ENCODE assay signal across 19 cellular contexts in genomic region chr10:112980908-112981307, GRCh38. TPM values are rescaled to one million over a fixed set of nuclear protein-coding genes. Genes with fewer than 3 reads are reported as not detected.
DNase-seq lines count a peak whose midpoint lies in the region; ATAC-seq and TF ChIP-seq lines count a peak whose summit lies in the region.
"Had no signal": no experiment of that assay in that cellular context is flagged by ENCODE, and none has a peak within 500 bp of the region (broad histone marks: within the 10 kb centered on the region; RNA-seq: fewer than 3 reads in every experiment).

No MANE protein-coding gene starts in this region.

- H3F3A ChIP-seq in GM23338 (replicated peaks; ENCODE audit: low read depth) (peaks cover 11% of the 10 kb centered on the region), smooth muscle cell (ENCODE audit: low read depth) (peaks cover 32% of the 10 kb centered on the region)

- TF ChIP-seq CTCF in GM23338 (conservative IDR thresholded peaks at IDR 0.05; ENCODE audit: low read depth in 2 of 2) (no peak), OCI-LY7 (conservative IDR thresholded peaks at IDR 0.05; ENCODE audit: low read length) (no peak), smooth muscle cell (IDR thresholded peaks at IDR 0.05; ENCODE audit: borderline replicate concordance, insufficient read depth, poor library complexity, severe bottlenecking) (no peak)

- no peak overlapping the region for H3K9ac ChIP-seq in smooth muscle cell (ENCODE audit: low read depth)

- peaks cover 21% of the 10 kb centered on the region; the same call in 2 of the 3 replicates for H3K36me3 Mint-ChIP-seq in GM23338 (ENCODE audit: low read depth)
- peaks cover 0 to 6% (median 3%) of the 10 kb centered on the region in 3 donors for H3K36me3 Mint-ChIP-seq in immature natural killer cell
- H3K36me3 Mint-ChIP-seq in activated naive CD8-positive, alpha-beta T cell treated with anti-CD3 and anti-CD28 coated beads, Interleukin-2, amount 50 U/mL, for 24 hours (ENCODE audit: low read depth), result peaks cover 3% of the 10 kb centered on the region
- H3K36me3 Mint-ChIP-seq: CD4-positive, alpha-beta memory T cell had no signal

- H3K9me2 ChIP-seq in GM23338 (ENCODE audit: insufficient read depth) (no peaks in the 10 kb centered on the region), OCI-LY7 (ENCODE audit: insufficient read depth, low read length) (no peaks in the 10 kb centered on the region)

- no peaks in the 10 kb centered on the region for H3K27me3 ChIP-seq in GM23338 (ENCODE audit: insufficient read depth)
- no peaks in the 10 kb centered on the region for H3K27me3 ChIP-seq in smooth muscle cell (ENCODE audit: low read depth)
- H3K27me3 ChIP-seq: MG63 had no signal

- H3K79me2 ChIP-seq in GM23338 (replicated peaks; ENCODE audit: insufficient read depth), result peaks cover 100% of the 10 kb centered on the region
- no peaks in the 10 kb centered on the region for H3K79me2 ChIP-seq in OCI-LY7 (ENCODE audit: insufficient read depth, low read depth, low read length)
- H3K79me2 ChIP-seq in smooth muscle cell (ENCODE audit: low read depth), result peaks cover 90% of the 10 kb centered on the region

- H3K4me3 Mint-ChIP-seq in GM23338, result no peak overlapping the region
- H3K4me3 Mint-ChIP-seq in immature natural killer cell, result peak overlapping the region; percentile 20 to 64 (median 51)
- H3K4me3 Mint-ChIP-seq in activated naive CD8-positive, alpha-beta T cell treated with anti-CD3 and anti-CD28 coated beads, Interleukin-2, amount 50 U/mL, for 24 hours, result no peak overlapping the region

- H3K27me3 Mint-ChIP-seq in GM23338 (ENCODE audit: insufficient read depth, low read depth, poor library complexity) (peaks cover 5% of the 10 kb centered on the region), immature natural killer cell (ENCODE audit: low read depth in 3 of 3) (peaks cover 3 to 26% (median 18%) of the 10 kb centered on the region in 3 donors)
- peaks cover 84% of the 10 kb centered on the region for H3K27me3 Mint-ChIP-seq in activated naive CD8-positive, alpha-beta T cell treated with anti-CD3 and anti-CD28 coated beads, Interleukin-2, amount 50 U/mL, for 24 hours

- intact Hi-C loops in OCI-LY7 (cut with micrococcal nuclease; ENCODE audit: unreplicated experiment), result no loop called here

- CTCF ChIA-PET in OCI-LY7 (lab: Charles Lee; ENCODE audit: unreplicated experiment), result no interaction called here

- H3K27ac Mint-ChIP-seq in GM23338 (no peak overlapping the region), immature natural killer cell (no peak overlapping the region)
- H3K27ac Mint-ChIP-seq in activated naive CD8-positive, alpha-beta T cell treated with anti-CD3 and anti-CD28 coated beads, Interleukin-2, amount 50 U/mL, for 24 hours, result no peak overlapping the region
- H3K27ac Mint-ChIP-seq: CD4-positive, alpha-beta memory T cell had no signal

- peak overlapping the region; percentile 81 for H3K27ac ChIP-seq in GM23338 (ENCODE audit: low read depth)
- no peak overlapping the region for H3K27ac ChIP-seq in OCI-LY7 (ENCODE audit: low read depth, low read length, poor library complexity, severe bottlenecking)
- no peak overlapping the region for H3K27ac ChIP-seq in smooth muscle cell (ENCODE audit: low read depth)

- H3K36me3 ChIP-seq in GM23338 (ENCODE audit: insufficient read depth) (peaks cover 4% of the 10 kb centered on the region; the same call in 1 of the 2 replicates), OCI-LY7 (ENCODE audit: insufficient read depth, low read length) (no peaks in the 10 kb centered on the region), smooth muscle cell (ENCODE audit: low read depth) (no peaks in the 10 kb centered on the region)
- H3K36me3 ChIP-seq: MG63 had no signal

- 83% methylated on average over 3 of the region's 3 CpGs for WGBS in smooth muscle cell (ENCODE audit: low lambda C conversion rate)

- H3K9me3 ChIP-seq in OCI-LY7 (ENCODE audit: low read length) (no peaks in the 10 kb centered on the region), smooth muscle cell (replicated peaks; ENCODE audit: low read depth) (no peaks in the 10 kb centered on the region)
- H3K9me3 ChIP-seq: MG63 had no signal

- H3K9me3 Mint-ChIP-seq in GM23338, result no peaks in the 10 kb centered on the region
- no peaks in the 10 kb centered on the region for H3K9me3 Mint-ChIP-seq in immature natural killer cell
- no peaks in the 10 kb centered on the region for H3K9me3 Mint-ChIP-seq in activated naive CD8-positive, alpha-beta T cell treated with anti-CD3 and anti-CD28 coated beads, Interleukin-2, amount 50 U/mL, for 24 hours

- POLR2A ChIA-PET in OCI-LY7 (lab: Charles Lee), result interaction anchor here (0.7 kb wide), 1 partner anchor 65 kb away, joined by 5 read pairs; no protein-coding TSS in a partner anchor

- H2AFZ ChIP-seq in GM23338, result no peak overlapping the region
- H2AFZ ChIP-seq in OCI-LY7 (ENCODE audit: low read length), result no peak overlapping the region
- H2AFZ ChIP-seq in smooth muscle cell (ENCODE audit: low read depth), result no peak overlapping the region

- H4K20me1 ChIP-seq in GM23338 (replicated peaks; ENCODE audit: insufficient read depth) (peaks cover 82% of the 10 kb centered on the region), OCI-LY7 (ENCODE audit: insufficient read depth, low read length) (peaks cover 7% of the 10 kb centered on the region), smooth muscle cell (ENCODE audit: low read depth) (peaks cover 100% of the 10 kb centered on the region)

- ATAC-seq in GM23338, result no peak
- no peak for ATAC-seq in activated naive CD8-positive, alpha-beta T cell treated with anti-CD3 and anti-CD28 coated beads, Interleukin-2, amount 50 U/mL, for 24 hours
- ATAC-seq: Right ventricle myocardium inferior had no signal

- no peak for DNase-seq in GM23338 (ENCODE audit: low spot score)
- DNase-seq in OCI-LY7 (ENCODE audit: low spot score), result no peak
- DNase-seq in immature natural killer cell, result no peak
- no peak for DNase-seq in smooth muscle cell (lab: John Stamatoyannopoulos, UW; ENCODE audit: unreplicated experiment)
- DNase-seq in NCI-H524 treated with DMSO at 0.1 percent for 48 hours (lab: John Stamatoyannopoulos, UW), result no peak
- DNase-seq in activated naive CD8-positive, alpha-beta T cell treated with anti-CD3 and anti-CD28 coated beads, Interleukin-2, amount 50 U/mL, for 24 hours, result no peak
- no peak for DNase-seq in NCI-H446 (lab: John Stamatoyannopoulos, UW)
- DNase-seq: DMS153, GDM1, Karpas-422, MG63, NCI-H1417 treated with DMSO at 0.1 percent for 48 hours, NCI-H187 treated with DMSO at 0.1 percent for 48 hours, NCI-H2107, NCI-H2227 treated with DMSO at 0.1 percent for 48 hours, NCI-H510A treated with DMSO at 0.1 percent for 48 hours, NCI-H774 had no signal

- H3K4me1 ChIP-seq in GM23338 (ENCODE audit: insufficient read depth) (peaks cover 93% of the 10 kb centered on the region), OCI-LY7 (ENCODE audit: insufficient read depth, low read length, poor library complexity, severe bottlenecking) (peaks cover 24% of the 10 kb centered on the region), smooth muscle cell (ENCODE audit: low read depth) (peaks cover 49% of the 10 kb centered on the region)

- H3K4me1 Mint-ChIP-seq in GM23338 (peaks cover 82% of the 10 kb centered on the region), immature natural killer cell (peaks cover 22 to 24% of the 10 kb centered on the region in 2 donors)
- H3K4me1 Mint-ChIP-seq in activated naive CD8-positive, alpha-beta T cell treated with anti-CD3 and anti-CD28 coated beads, Interleukin-2, amount 50 U/mL, for 24 hours, result peaks cover 23% of the 10 kb centered on the region

- no peak overlapping the region for H3K4me2 ChIP-seq in GM23338
- peak overlapping the region; percentile 77 for H3K4me2 ChIP-seq in OCI-LY7 (ENCODE audit: low read length)
- H3K4me2 ChIP-seq in smooth muscle cell, result peak overlapping the region; percentile 63

- no TSS peak for BruUV-seq in OCI-LY7 (replicated peaks; lab: Mats Ljungman, UMichigan)

- H3K4me3 ChIP-seq in GM23338 (no peak overlapping the region), OCI-LY7 (ENCODE audit: low read depth, low read length, poor library complexity, severe bottlenecking) (no peak overlapping the region), smooth muscle cell (no peak overlapping the region)
- H3K4me3 ChIP-seq: MG63 had no signal

TF ChIP-seq in GM23338, 12 proteins besides CTCF, POLR2A, EP300 and RAD21 (continues in another document):
- TF ChIP-seq NANOG (IDR thresholded peaks at IDR 0.05; ENCODE audit: borderline replicate concordance) (no peak), ETS1 (IDR thresholded peaks at IDR 0.05) (no peak), JUNB (IDR thresholded peaks at IDR 0.05; ENCODE audit: unreplicated experiment) (no peak), EZH2phosphoT487 (IDR thresholded peaks at IDR 0.05; ENCODE audit: unreplicated experiment) (no peak), CREB1 (CRISPR knock-in tag; IDR thresholded peaks at IDR 0.05; ENCODE audit: low read depth) (no peak)

RNA-seq across cellular contexts. Expression of gene TCF7L2, which starts 30.9 kb away (rescaled TPM):
- total RNA-seq in GM23338 (2014; rRNA removed; shearing (Covaris generic)), result 27.0 and 32.2 TPM in 2 replicates
- polyA plus RNA-seq in GM23338 (2016; fragmentation: Nextera tagmentation; extraction: Ambion mirVana), result 80.8 and 89.7 TPM in 2 replicates
- 1.3 and 2.8 TPM in 2 replicates for total RNA-seq in OCI-LY7 (2014; rRNA removed; shearing (Covaris generic))
- total RNA-seq in OCI-LY7 (2022), result 8.0 and 8.5 TPM in 2 replicates
- polyA plus RNA-seq in immature natural killer cell, result 1 to 10 TPM in 1 of 3 donors, under 1 TPM in 1, not detected in 1; 0.83 to 1.8 TPM
- total RNA-seq in smooth muscle cell, result 9.1 and 14.6 TPM in 2 replicates
- polyA plus RNA-seq in smooth muscle cell, result 17.7 and 21.6 TPM in 2 replicates

Comparison
In these comparisons a context has a peak if more than half of its experiments do, and no peak if none do; other contexts are left out.
1. H3K4me3 Mint-ChIP-seq: peak in immature natural killer cell (5 of 5); none in GM23338 (single experiment) and activated naive CD8-positive, alpha-beta T cell treated with anti-CD3 and anti-CD28 coated beads, Interleukin-2, amount 50 U/mL, for 24 hours (single experiment).